1 cellular context compared by ENCODE assay signal in the genomic region with DNA sequence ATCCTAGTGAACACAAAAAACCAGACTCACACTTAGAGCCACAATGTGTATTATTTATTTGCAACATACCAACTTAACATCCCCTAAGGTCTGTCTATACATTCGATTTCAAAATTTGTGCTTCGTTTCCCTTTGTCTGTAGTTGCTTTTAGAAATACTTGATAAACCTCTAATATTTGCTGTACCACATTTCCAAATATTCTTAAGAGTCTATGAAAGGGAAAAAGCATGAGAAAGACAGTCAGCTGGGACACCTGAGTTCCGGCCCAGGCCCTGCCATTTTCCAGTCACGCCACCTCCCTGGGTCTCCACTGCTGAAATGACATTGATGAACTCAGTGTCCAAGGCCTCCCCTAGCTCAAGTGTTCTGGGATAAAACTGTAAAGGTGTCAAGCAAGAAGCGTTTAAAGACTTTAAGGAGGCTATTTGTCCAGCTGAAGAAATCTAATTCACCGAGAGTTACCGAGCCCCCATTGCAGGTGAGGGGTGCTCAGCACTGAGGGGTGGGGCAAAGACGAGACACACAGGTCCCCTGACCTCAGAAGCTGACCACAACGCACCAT.
TF ChIP-seq lines count a peak whose summit lies in the region.

No MANE protein-coding gene starts in this region.

TF ChIP-seq in endothelial cell of umbilical vein, 7 proteins besides CTCF, POLR2A, EP300 and RAD21 (continued from another document):
- TF ChIP-seq EZH2 (IDR thresholded peaks at IDR 0.05; ENCODE audit: borderline replicate concordance, low read depth, low read length, severe bottlenecking) = no peak
- TF ChIP-seq FOS (IDR thresholded peaks at IDR 0.05; ENCODE audit: borderline replicate concordance, insufficient read depth, low read length) = no peak
